ENCODE assay signal across 21 cellular contexts in the genomic region with DNA sequence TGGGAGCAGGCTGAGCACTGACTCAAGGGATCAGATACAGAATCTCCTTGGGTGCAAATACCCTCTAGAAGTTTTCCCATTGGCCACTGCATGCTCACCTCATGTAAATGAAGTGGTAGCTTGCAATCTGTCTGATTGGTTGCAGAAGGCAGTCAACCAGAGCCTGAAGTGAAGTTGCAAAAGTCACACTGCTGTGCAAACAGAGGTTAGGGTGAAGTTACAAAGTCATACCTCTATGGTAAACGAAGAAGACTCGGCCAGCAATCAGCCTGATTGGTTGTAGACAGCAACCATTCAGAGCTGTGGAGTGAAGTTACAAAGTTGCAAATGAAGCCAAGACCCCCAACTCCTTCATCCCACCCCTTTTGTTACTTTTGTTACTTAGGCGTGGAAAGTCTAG. TPM values are rescaled to one million over a fixed set of nuclear protein-coding genes. Genes with fewer than 3 reads are reported as not detected.
DNase-seq lines count a peak whose midpoint lies in the region; ATAC-seq, FAIRE-seq and TF ChIP-seq lines count a peak whose summit lies in the region.
"Had no signal": no experiment of that assay in that cellular context is flagged by ENCODE, and none has a peak within 500 bp of the region (broad histone marks: within the 10 kb centered on the region; RNA-seq: fewer than 3 reads in every experiment).

No MANE protein-coding gene starts in this region.

- no peak overlapping the region for H3K27ac ChIP-seq in DOHH2 (ENCODE audit: low read depth, low read length)
- H3K27ac ChIP-seq in OCI-LY1 (ENCODE audit: low read depth, low read length, poor library complexity, severe bottlenecking), result peak overlapping the region; percentile 98
- peak overlapping the region; percentile 40; the same call in 2 of the 3 replicates for H3K27ac ChIP-seq in K562 (ENCODE audit: extremely low read depth, low read depth, low read length)

- TF ChIP-seq RAD21 in K562 (CRISPR knock-in tag; conservative IDR thresholded peaks at IDR 0.05 in 1 of 2, IDR thresholded peaks at IDR 0.05 in 1 of 2), result no peak

- H3K79me2 ChIP-seq in DOHH2 (ENCODE audit: control insufficient read depth, low read length), result no peaks in the 10 kb centered on the region
- H3K79me2 ChIP-seq in Loucy (ENCODE audit: insufficient read depth, low read length), result peaks cover 56% of the 10 kb centered on the region
- no peaks in the 10 kb centered on the region for H3K79me2 ChIP-seq in OCI-LY1 (ENCODE audit: insufficient read depth, low read length)
- H3K79me2 ChIP-seq in K562 (ENCODE audit: control insufficient read depth, insufficient read depth, low read length), result no peaks in the 10 kb centered on the region

- 25% methylated on average over 3 of the region's 3 CpGs for WGBS in K562 (ENCODE audit: insufficient coverage, low coverage, missing lambda C conversion rate)

- POLR2A ChIA-PET in K562 (lab: Yijun Ruan, JAX), result interaction anchor here (0.7 to 1.4 kb wide), 2 partner anchors 11 to 112 kb away, joined by 3 to 6 read pairs; no protein-coding TSS in a partner anchor

- H3K4me3 Mint-ChIP-seq in chondrocyte (ENCODE audit: unreplicated experiment), result no peak overlapping the region
- H3K4me3 Mint-ChIP-seq: CD4-positive, alpha-beta T cell; HFFc6 had no signal

- peak; percentile 93 for FAIRE-seq in K562 (lab: Jason Lieb, UNC)
- FAIRE-seq: G401.6, GM12892, GM19239, H1, HTR-8/SVneo had no signal

- TF ChIP-seq EP300 in K562 (IDR thresholded peaks at IDR 0.05; ENCODE audit: low read length), result peak; percentile 58

- DNase-seq in K562 (ENCODE audit: extremely low read depth in 1 of 4, low spot score in 3 of 4), result peak; percentile 32 to 69 (median 46)
- no peak for DNase-seq in BE2C
- no peak for DNase-seq in chondrocyte (ENCODE audit: low spot score)
- DNase-seq in D341Med (ENCODE audit: low spot score), result no peak
- DNase-seq: ACHN; C1 segment of cervical spinal cord; Calu3; CD4-positive, alpha-beta T cell; DMS79; EL; HCEC 1CT; HFFc6 had no signal

- peaks cover 13% of the 10 kb centered on the region for H3K9me3 ChIP-seq in DOHH2 (ENCODE audit: control insufficient read depth, insufficient read depth, low read length)
- H3K9me3 ChIP-seq in Loucy (ENCODE audit: insufficient read depth, low read depth, low read length), result no peaks in the 10 kb centered on the region
- 0 out of 2 replicates have a peak, but pooled peaks cover 6% of the 10 kb centered on the region for H3K9me3 ChIP-seq in OCI-LY1 (ENCODE audit: low read length)
- H3K9me3 ChIP-seq in K562 (replicated peaks; ENCODE audit: control insufficient read depth, insufficient read depth, low read depth, low read length), result no peaks in the 10 kb centered on the region
- peaks cover 2% of the 10 kb centered on the region; the same call in 1 of the 2 replicates for H3K9me3 ChIP-seq in BE2C

- no TSS peak for BruUV-seq in K562 (replicated peaks; lab: Mats Ljungman, UMichigan)

- no peak overlapping the region for H3K27ac Mint-ChIP-seq in chondrocyte (ENCODE audit: unreplicated experiment)
- H3K27ac Mint-ChIP-seq: CD4-positive, alpha-beta T cell; HFFc6 had no signal

- no peaks in the 10 kb centered on the region for H3K27me3 Mint-ChIP-seq in chondrocyte (ENCODE audit: low read depth)
- H3K27me3 Mint-ChIP-seq: CD4-positive, alpha-beta T cell had no signal

- peaks cover 7% of the 10 kb centered on the region for H3K36me3 Mint-ChIP-seq in chondrocyte (ENCODE audit: low read depth)

- peaks cover 7% of the 10 kb centered on the region for H3K36me3 ChIP-seq in DOHH2 (ENCODE audit: control insufficient read depth, low read length)
- peaks cover 18% of the 10 kb centered on the region; the same call in 1 of the 2 replicates for H3K36me3 ChIP-seq in Loucy (ENCODE audit: insufficient read depth, low read length)
- peaks cover 26% of the 10 kb centered on the region for H3K36me3 ChIP-seq in OCI-LY1 (ENCODE audit: insufficient read depth, low read length)
- no peaks in the 10 kb centered on the region for H3K36me3 ChIP-seq in K562 (ENCODE audit: control insufficient read depth, insufficient read depth, low read length)
- peaks cover 10% of the 10 kb centered on the region for H3K36me3 ChIP-seq in BE2C

- peaks cover 6% of the 10 kb centered on the region for H3K9me3 Mint-ChIP-seq in chondrocyte (ENCODE audit: low read depth)
- H3K9me3 Mint-ChIP-seq: CD4-positive, alpha-beta T cell; HFFc6 had no signal

- TF ChIP-seq CTCF in DOHH2 (IDR thresholded peaks at IDR 0.05; ENCODE audit: low read depth, low read length, poor library complexity, severe bottlenecking), result no peak
- no peak for TF ChIP-seq CTCF in Loucy (conservative IDR thresholded peaks at IDR 0.05; ENCODE audit: low read length)
- no peak for TF ChIP-seq CTCF in OCI-LY1 (IDR thresholded peaks at IDR 0.05; ENCODE audit: low read length)
- no peak for TF ChIP-seq CTCF in K562 (IDR thresholded peaks at IDR 0.05 in 2 of 3, conservative IDR thresholded peaks at IDR 0.05 in 1 of 3; ENCODE audit: insufficient read depth in 2 of 3, low read depth in 1 of 3, low read length in 3 of 3)
- no peak for TF ChIP-seq CTCF in BE2C (IDR thresholded peaks at IDR 0.05; ENCODE audit: low read depth, low read length)
- TF ChIP-seq CTCF in chondrocyte (IDR thresholded peaks at IDR 0.05), result no peak

- H3K4me3 ChIP-seq in DOHH2 (ENCODE audit: low read length) (peak overlapping the region; percentile 2; the same call in 1 of the 2 replicates), Loucy (ENCODE audit: low read length, poor library complexity, severe bottlenecking) (peak overlapping the region; percentile 4), OCI-LY1 (ENCODE audit: low read depth, low read length, poor library complexity, severe bottlenecking) (no peak overlapping the region), K562 (no peak overlapping the region), BE2C (ENCODE audit: low read depth, low read length) (no peak overlapping the region)

- CTCF ChIA-PET in K562 (lab: Yijun Ruan, JAX; ENCODE audit: low intra/inter-chr PET ratio), result no interaction called here

- H3F3A ChIP-seq in DOHH2 (ENCODE audit: control insufficient read depth, insufficient read depth) (peaks cover 10% of the 10 kb centered on the region; the same call in 1 of the 2 replicates), Loucy (ENCODE audit: low read depth) (peaks cover 18% of the 10 kb centered on the region), OCI-LY1 (ENCODE audit: insufficient read depth, low read length) (peaks cover 7% of the 10 kb centered on the region; the same call in 1 of the 2 replicates)

- in situ Hi-C loops in K562 (cut with MboI), result no loop called here

- peak overlapping the region; percentile 18; the same call in 1 of the 2 replicates for H3K4me2 ChIP-seq in DOHH2 (ENCODE audit: low read length)
- peak overlapping the region; percentile 42 for H3K4me2 ChIP-seq in Loucy (ENCODE audit: low read depth, low read length, poor library complexity, severe bottlenecking)
- no peak overlapping the region for H3K4me2 ChIP-seq in OCI-LY1 (ENCODE audit: low read length)
- peak overlapping the region; percentile 57 for H3K4me2 ChIP-seq in K562 (ENCODE audit: insufficient read depth, low read length)

- H3K9ac ChIP-seq in Loucy (ENCODE audit: low read depth, low read length, poor library complexity, severe bottlenecking), result peak overlapping the region; percentile 2
- no peak overlapping the region for H3K9ac ChIP-seq in OCI-LY1 (ENCODE audit: low read length)
- H3K9ac ChIP-seq in K562 (ENCODE audit: insufficient read depth in 1 of 2, low read depth in 2 of 2, low read length in 2 of 2), result no peak overlapping the region

- H3K4me1 ChIP-seq in DOHH2 (ENCODE audit: control insufficient read depth, low read length), result peaks cover 54% of the 10 kb centered on the region
- H3K4me1 ChIP-seq in Loucy (ENCODE audit: insufficient read depth, low read length, poor library complexity, severe bottlenecking), result peaks cover 54% of the 10 kb centered on the region
- H3K4me1 ChIP-seq in OCI-LY1 (ENCODE audit: insufficient read depth, low read length, severe bottlenecking), result peaks cover 58% of the 10 kb centered on the region
- peaks cover 3 to 16% of the 10 kb centered on the region in 2 experiments; a peak in 3 of 5 replicates for H3K4me1 ChIP-seq in K562 (replicated peaks in 1 of 2; ENCODE audit: control insufficient read depth in 2 of 2, insufficient read depth in 2 of 2, low read length in 2 of 2)
- H3K4me1 ChIP-seq in BE2C, result no peaks in the 10 kb centered on the region

- H4K20me1 ChIP-seq in DOHH2 (ENCODE audit: control insufficient read depth, insufficient read depth, low read depth, low read length) (no peaks in the 10 kb centered on the region), Loucy (ENCODE audit: insufficient read depth, low read length, poor library complexity, severe bottlenecking) (no peaks in the 10 kb centered on the region), OCI-LY1 (ENCODE audit: insufficient read depth, low read length) (no peaks in the 10 kb centered on the region), K562 (replicated peaks; ENCODE audit: control insufficient read depth, insufficient read depth, low read length) (no peaks in the 10 kb centered on the region)

- no peaks in the 10 kb centered on the region for H3K9me1 ChIP-seq in K562 (ENCODE audit: control insufficient read depth, insufficient read depth, low read length)

- H3K4me1 Mint-ChIP-seq in chondrocyte (ENCODE audit: low read depth), result peaks cover 27% of the 10 kb centered on the region

- peak; percentile 91 for ATAC-seq in K562
- ATAC-seq in HG03135 (IDR thresholded peaks at IDR 0.05; ENCODE audit: unreplicated experiment), result no peak

- intact Hi-C loops in K562 (cut with micrococcal nuclease), result no loop called here

- no peaks in the 10 kb centered on the region for H3K9me2 ChIP-seq in DOHH2 (replicated peaks; ENCODE audit: control insufficient read depth, low read length)
- no peaks in the 10 kb centered on the region for H3K9me2 ChIP-seq in Loucy (replicated peaks; ENCODE audit: low read depth, low read length)
- no peaks in the 10 kb centered on the region for H3K9me2 ChIP-seq in OCI-LY1 (ENCODE audit: low read depth, low read length)

- no peaks in the 10 kb centered on the region for H3K27me3 ChIP-seq in DOHH2 (ENCODE audit: control insufficient read depth, low read length)
- no peaks in the 10 kb centered on the region for H3K27me3 ChIP-seq in Loucy (ENCODE audit: insufficient read depth, low read length, poor library complexity, severe bottlenecking)
- no peaks in the 10 kb centered on the region for H3K27me3 ChIP-seq in OCI-LY1 (ENCODE audit: insufficient read depth, low read length)
- H3K27me3 ChIP-seq in K562 (ENCODE audit: control insufficient read depth in 2 of 2, insufficient read depth in 2 of 2, low read length in 2 of 2), result no peaks in the 10 kb centered on the region
- H3K27me3 ChIP-seq in BE2C, result no peaks in the 10 kb centered on the region

- H2AFZ ChIP-seq in Loucy (ENCODE audit: low read length), result no peak overlapping the region
- no peak overlapping the region for H2AFZ ChIP-seq in OCI-LY1 (ENCODE audit: low read length)
- H2AFZ ChIP-seq in K562 (ENCODE audit: low read depth, low read length), result peak overlapping the region; percentile 74

- no peak for TF ChIP-seq POLR2A in K562 (conservative IDR thresholded peaks at IDR 0.05)

RNA-seq across cellular contexts. Expression of gene STARD9, which starts 27.1 kb away (rescaled TPM):
- 83.3 and 91.0 TPM in 2 replicates for total RNA-seq in K562 (2011; cell fraction: chromatin; rRNA removed; ENCODE audit: low replicate concordance)
- total RNA-seq in K562 (2011; cell fraction: nucleolus; rRNA removed), result 31.4 and 33.6 TPM in 2 replicates
- total RNA-seq in K562 (2011; cell fraction: nucleoplasm; rRNA removed), result 43.4 and 46.9 TPM in 2 replicates
- total RNA-seq in K562 (2014; rRNA removed), result 2.5 and 3.5 TPM in 2 replicates
- total RNA-seq in K562 (2014; rRNA removed; fragmentation: Illumina TruSeq; extraction: Trizol), result 3.7 and 3.9 TPM in 2 replicates
- total RNA-seq in K562 (2015; rRNA removed; fragmentation: Illumina TruSeq; extraction: Trizol), result 3.0 and 3.7 TPM in 2 replicates
- 3.9 and 6.0 TPM in 2 replicates for total RNA-seq in K562 (2021)
- polyA plus RNA-seq in K562 (2011; rRNA removed), result 3.9 and 5.0 TPM in 2 replicates
- polyA plus RNA-seq in K562 (2011; cell fraction: cytosol; rRNA removed), result 2.4 and 2.6 TPM in 2 replicates
- polyA plus RNA-seq in K562 (2011; cell fraction: nucleus; rRNA removed), result 22.8 and 29.8 TPM in 2 replicates
- polyA plus RNA-seq in K562 (2012), result 1.8 and 4.2 TPM in 2 replicates
- 3.7 and 3.8 TPM in 2 replicates for polyA plus RNA-seq in K562 (2014; fragmentation: Illumina TruSeq; extraction: Trizol)
- polyA plus RNA-seq in K562 (2014; fragmentation: Nextera tagmentation; extraction: Ambion mirVana), result under 1 TPM; 0.45 to 0.71 TPM
- 3.6 and 4.8 TPM in 2 replicates for polyA plus RNA-seq in K562 (2014; rRNA removed)
- polyA minus RNA-seq in K562 (2011; rRNA and poly(A)+ RNA removed), result 7.9 and 8.6 TPM in 2 replicates
- 2.5 TPM in 2 replicates for polyA minus RNA-seq in K562 (2011; cell fraction: cytosol; rRNA and poly(A)+ RNA removed)
- 11.8 and 15.1 TPM in 2 replicates for polyA minus RNA-seq in K562 (2011; cell fraction: nucleus; rRNA and poly(A)+ RNA removed)
- polyA plus RNA-seq in BE2C (2012; ENCODE audit: insufficient read depth, insufficient read length, low read depth), result 18.0 TPM
- total RNA-seq in chondrocyte, result 13.6 to 15.5 TPM (median 14.9 TPM) in 3 replicates

RNA-seq across cellular contexts. Expression of gene HAUS2, which starts 53.9 kb away (rescaled TPM):
- total RNA-seq in K562 (2011; cell fraction: chromatin; rRNA removed; ENCODE audit: low replicate concordance), result 17.7 and 33.3 TPM in 2 replicates
- total RNA-seq in K562 (2011; cell fraction: nucleolus; rRNA removed), result 12.5 and 13.2 TPM in 2 replicates
- total RNA-seq in K562 (2011; cell fraction: nucleoplasm; rRNA removed), result 19.1 and 35.8 TPM in 2 replicates
- 30.6 and 37.0 TPM in 2 replicates for total RNA-seq in K562 (2014; rRNA removed)
- 58.6 and 67.7 TPM in 2 replicates for total RNA-seq in K562 (2014; rRNA removed; fragmentation: Illumina TruSeq; extraction: Trizol)
- 48.8 and 54.1 TPM in 2 replicates for total RNA-seq in K562 (2015; rRNA removed; fragmentation: Illumina TruSeq; extraction: Trizol)
- 43.3 and 48.9 TPM in 2 replicates for total RNA-seq in K562 (2021)
- polyA plus RNA-seq in K562 (2011; rRNA removed), result 43.3 and 64.9 TPM in 2 replicates
- polyA plus RNA-seq in K562 (2011; cell fraction: cytosol; rRNA removed), result 14.2 and 23.3 TPM in 2 replicates
- polyA plus RNA-seq in K562 (2011; cell fraction: nucleus; rRNA removed), result 8.9 and 9.2 TPM in 2 replicates
- 25.3 and 44.8 TPM in 2 replicates for polyA plus RNA-seq in K562 (2012)
- 49.7 and 60.8 TPM in 2 replicates for polyA plus RNA-seq in K562 (2014; fragmentation: Illumina TruSeq; extraction: Trizol)
- 10 to 100 TPM; 51.6 to 57.8 TPM for polyA plus RNA-seq in K562 (2014; fragmentation: Nextera tagmentation; extraction: Ambion mirVana)
- polyA plus RNA-seq in K562 (2014; rRNA removed), result 42.8 and 47.7 TPM in 2 replicates
- 36.0 and 41.6 TPM in 2 replicates for polyA minus RNA-seq in K562 (2011; rRNA and poly(A)+ RNA removed)
- polyA minus RNA-seq in K562 (2011; cell fraction: cytosol; rRNA and poly(A)+ RNA removed), result 9.2 and 21.6 TPM in 2 replicates
- polyA minus RNA-seq in K562 (2011; cell fraction: nucleus; rRNA and poly(A)+ RNA removed), result 5.8 and 8.3 TPM in 2 replicates
- 25.6 TPM for polyA plus RNA-seq in BE2C (2012; ENCODE audit: insufficient read depth, insufficient read length, low read depth)
- 18.5 to 22.5 TPM (median 21.7 TPM) in 3 replicates for total RNA-seq in chondrocyte

RNA-seq across cellular contexts. Expression of gene LRRC57, which starts 53.9 kb away (rescaled TPM):
- 13.6 and 19.2 TPM in 2 replicates for total RNA-seq in K562 (2011; cell fraction: chromatin; rRNA removed; ENCODE audit: low replicate concordance)
- total RNA-seq in K562 (2011; cell fraction: nucleolus; rRNA removed), result 6.5 and 6.7 TPM in 2 replicates
- total RNA-seq in K562 (2011; cell fraction: nucleoplasm; rRNA removed), result 13.9 and 23.0 TPM in 2 replicates
- total RNA-seq in K562 (2014; rRNA removed) (7.9 and 9.8 TPM in 2 replicates), K562 (2014; rRNA removed; fragmentation: Illumina TruSeq; extraction: Trizol) (19.1 and 19.7 TPM in 2 replicates), K562 (2015; rRNA removed; fragmentation: Illumina TruSeq; extraction: Trizol) (15.4 and 16.1 TPM in 2 replicates), K562 (2021) (18.9 and 20.4 TPM in 2 replicates), chondrocyte (30.4 to 32.4 TPM (median 31.9 TPM) in 3 replicates)
- polyA plus RNA-seq in K562 (2011; rRNA removed) (14.0 and 14.8 TPM in 2 replicates), K562 (2014; fragmentation: Illumina TruSeq; extraction: Trizol) (17.0 and 17.9 TPM in 2 replicates), K562 (2014; fragmentation: Nextera tagmentation; extraction: Ambion mirVana) (1 to 10 TPM; 3.9 to 7.2 TPM), K562 (2014; rRNA removed) (9.5 and 10.8 TPM in 2 replicates)
- polyA plus RNA-seq in K562 (2011; cell fraction: cytosol; rRNA removed), result 9.5 and 14.7 TPM in 2 replicates
- polyA plus RNA-seq in K562 (2011; cell fraction: nucleus; rRNA removed), result 6.4 and 7.7 TPM in 2 replicates
- polyA plus RNA-seq in K562 (2012), result 10.3 and 17.1 TPM in 2 replicates
- 17.0 and 25.0 TPM in 2 replicates for polyA minus RNA-seq in K562 (2011; rRNA and poly(A)+ RNA removed)
- 5.6 and 7.8 TPM in 2 replicates for polyA minus RNA-seq in K562 (2011; cell fraction: cytosol; rRNA and poly(A)+ RNA removed)
- polyA minus RNA-seq in K562 (2011; cell fraction: nucleus; rRNA and poly(A)+ RNA removed), result 4.4 and 7.0 TPM in 2 replicates
- 23.1 TPM for polyA plus RNA-seq in BE2C (2012; ENCODE audit: insufficient read depth, insufficient read length, low read depth)

Comparison
In these comparisons a context has a peak if more than half of its experiments do, and no peak if none do; other contexts are left out.
1. H3K4me3 ChIP-seq: peak in DOHH2 (single experiment) and Loucy (single experiment); none in OCI-LY1 (single experiment), K562 (single experiment) and BE2C (single experiment).
2. DNase-seq: peak in K562 (4 of 4); none in BE2C (single experiment), chondrocyte (single experiment) and D341Med (single experiment).